In genomic region chr5:34820593-34820992, GRCh38 we compare ENCODE assay signal across 20 cellular contexts. TPM values are rescaled to one million over a fixed set of nuclear protein-coding genes. Genes with fewer than 3 reads are reported as not detected.
"Had no signal": no experiment of that assay in that cellular context is flagged by ENCODE, and none has a peak within 500 bp of the region (broad histone marks: within the 10 kb centered on the region; RNA-seq: fewer than 3 reads in every experiment).

No MANE protein-coding gene starts in this region.

- H3K9me3 Mint-ChIP-seq: naive thymus-derived CD8-positive, alpha-beta T cell; stimulated activated naive B cell treated with anti-CD40 and anti-IgM and Interleukin-4, amounts not matched to agents 10 μg/mL and 1 μg/mL and 100 μg/mL, for 72 hours; stimulated activated naive CD8-positive, alpha-beta T cell treated with anti-CD3 and anti-CD28 coated beads, Interleukin-15, amount 100 ng/mL, for 72 hours had no signal

- H3K9me3 ChIP-seq: heart left ventricle, mucosa of descending colon, neutrophil, sigmoid colon, testis, tibial nerve had no signal

- H3K27ac Mint-ChIP-seq: naive thymus-derived CD8-positive, alpha-beta T cell; stimulated activated naive B cell treated with anti-CD40 and anti-IgM and Interleukin-4, amounts not matched to agents 10 μg/mL and 1 μg/mL and 100 μg/mL, for 72 hours; stimulated activated naive CD8-positive, alpha-beta T cell treated with anti-CD3 and anti-CD28 coated beads, Interleukin-15, amount 100 ng/mL, for 72 hours had no signal

- H3K4me1 Mint-ChIP-seq: naive thymus-derived CD8-positive, alpha-beta T cell; stimulated activated naive B cell treated with anti-CD40 and anti-IgM and Interleukin-4, amounts not matched to agents 10 μg/mL and 1 μg/mL and 100 μg/mL, for 72 hours; stimulated activated naive CD8-positive, alpha-beta T cell treated with anti-CD3 and anti-CD28 coated beads, Interleukin-15, amount 100 ng/mL, for 72 hours had no signal

- H3K4me3 Mint-ChIP-seq: naive thymus-derived CD8-positive, alpha-beta T cell; stimulated activated naive B cell treated with anti-CD40 and anti-IgM and Interleukin-4, amounts not matched to agents 10 μg/mL and 1 μg/mL and 100 μg/mL, for 72 hours; stimulated activated naive CD8-positive, alpha-beta T cell treated with anti-CD3 and anti-CD28 coated beads, Interleukin-15, amount 100 ng/mL, for 72 hours had no signal

- H3K4me1 ChIP-seq: heart left ventricle, sigmoid colon, testis had no signal

- H3K27me3 ChIP-seq: heart left ventricle, neutrophil, sigmoid colon, testis, tibial nerve had no signal

- DNase-seq: effector memory CD4-positive, alpha-beta T cell; heart left ventricle; hippocampal formation; left colon; mucosa of descending colon; naive thymus-derived CD8-positive, alpha-beta T cell; sigmoid colon; stimulated activated CD4-positive, alpha-beta T cell treated with anti-CD3 and anti-CD28 coated beads, Interleukin-2, amount 100 ng/mL, for 24 hours; stimulated activated CD4-positive, alpha-beta T cell treated with anti-CD3 and anti-CD28 coated beads, Interleukin-4, amount 100 ng/mL, for 4 hours; stimulated activated naive B cell treated with anti-CD40 and anti-IgM and Interleukin-4, amounts not matched to agents 10 μg/mL and 1 μg/mL and 100 μg/mL, for 72 hours; stimulated activated naive CD8-positive, alpha-beta T cell treated with anti-CD3 and anti-CD28 coated beads, Interleukin-15, amount 100 ng/mL, for 72 hours; testis had no signal

- H3K27ac ChIP-seq: heart left ventricle, neutrophil, sigmoid colon, skin epidermis, testis, tibial nerve had no signal

- ATAC-seq: esophagus mucosa; heart left ventricle; left colon; mucosa of descending colon; naive thymus-derived CD8-positive, alpha-beta T cell; stimulated activated naive B cell treated with anti-CD40 and anti-IgM and Interleukin-4, amounts not matched to agents 10 μg/mL and 1 μg/mL and 100 μg/mL, for 72 hours; stimulated activated naive CD8-positive, alpha-beta T cell treated with anti-CD3 and anti-CD28 coated beads, Interleukin-15, amount 100 ng/mL, for 72 hours had no signal

- H3K27me3 Mint-ChIP-seq: stimulated activated naive B cell treated with anti-CD40 and anti-IgM and Interleukin-4, amounts not matched to agents 10 μg/mL and 1 μg/mL and 100 μg/mL, for 72 hours; stimulated activated naive CD8-positive, alpha-beta T cell treated with anti-CD3 and anti-CD28 coated beads, Interleukin-15, amount 100 ng/mL, for 72 hours had no signal

- H3K36me3 Mint-ChIP-seq: naive thymus-derived CD8-positive, alpha-beta T cell; stimulated activated naive B cell treated with anti-CD40 and anti-IgM and Interleukin-4, amounts not matched to agents 10 μg/mL and 1 μg/mL and 100 μg/mL, for 72 hours had no signal

RNA-seq across cellular contexts. Expression of gene TTC23L, which starts 18.4 kb away (rescaled TPM):
- total RNA-seq: esophagus mucosa, lung microvascular endothelial cell, mesenteric fat pad, osteoblast, subcutaneous adipose tissue had no signal
